ENCODE assay signal across 12 cellular contexts in the genomic region with DNA sequence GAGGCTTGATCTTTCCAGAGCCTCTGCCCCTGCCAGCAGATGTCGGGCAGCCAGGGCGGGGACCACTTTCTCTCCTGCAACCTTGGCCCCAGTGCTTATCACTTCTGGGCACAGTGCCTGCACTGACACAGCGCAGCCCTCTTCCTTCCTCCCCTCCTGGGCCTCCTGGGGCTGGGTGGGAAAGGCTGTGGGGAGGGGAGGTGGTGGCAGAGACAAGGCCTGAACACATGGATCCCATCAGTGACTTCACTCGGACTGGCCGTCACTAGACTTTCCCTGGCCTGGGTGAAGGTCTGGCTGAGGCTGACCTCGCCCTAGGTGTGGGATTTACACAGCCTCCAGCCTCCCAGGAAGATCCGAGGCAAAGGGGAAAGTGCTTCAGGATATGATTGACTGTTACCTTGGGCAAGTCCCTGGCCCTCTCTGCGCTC.
DNase-seq lines count a peak whose midpoint lies in the region; ATAC-seq and TF ChIP-seq lines count a peak whose summit lies in the region.
"Had no signal": no experiment of that assay in that cellular context is flagged by ENCODE, and none has a peak within 500 bp of the region (broad histone marks: within the 10 kb centered on the region; RNA-seq: fewer than 3 reads in every experiment).

No MANE protein-coding gene starts in this region.

- H3K4me3 ChIP-seq in coronary artery: no peak overlapping the region
- no peak overlapping the region for H3K4me3 ChIP-seq in subcutaneous abdominal adipose tissue (ENCODE audit: low read depth in 1 of 5, low read length in 5 of 5)

- H3K9ac ChIP-seq in subcutaneous abdominal adipose tissue (ENCODE audit: low read length in 5 of 5): peak overlapping the region in 2 of 5 donors; percentile 33 to 56

- H3K36me3 ChIP-seq in subcutaneous abdominal adipose tissue (ENCODE audit: control insufficient read depth in 5 of 5, insufficient read depth in 5 of 5, low read length in 5 of 5): no peaks in the 10 kb centered on the region

- H3K27ac ChIP-seq in coronary artery: peak overlapping the region; percentile 2 to 78
- H3K27ac ChIP-seq in subcutaneous abdominal adipose tissue (ENCODE audit: low read depth, low read length): peak overlapping the region; percentile 84
- H3K27ac ChIP-seq: VCaP had no signal

- H3K4me1 ChIP-seq in subcutaneous abdominal adipose tissue (ENCODE audit: control insufficient read depth in 5 of 5, insufficient read depth in 5 of 5, low read length in 5 of 5): peaks cover 16 to 61% (median 48%) of the 10 kb centered on the region in 5 donors

- H3K9me3 ChIP-seq in subcutaneous abdominal adipose tissue (ENCODE audit: control insufficient read depth in 5 of 5, low read length in 5 of 5): no peaks in the 10 kb centered on the region

- ATAC-seq in left colon (peak; percentile 83), HG02678 (IDR thresholded peaks at IDR 0.05; ENCODE audit: unreplicated experiment) (no peak)
- ATAC-seq: HCT116 had no signal

- DNase-seq in Kasumi-1 (lab: John Stamatoyannopoulos, UW) (peak; percentile 72 to 79), coronary artery (ENCODE audit: low spot score) (peak; percentile 76), left colon (peak; percentile 83 to 84), HuH-7.5 (ENCODE audit: low spot score) (no peak), activated T-cell treated with anti-CD3 and anti-CD28 coated beads for 4 hours (no peak), hypothalamus (lab: John Stamatoyannopoulos, UW) (no peak)
- DNase-seq: activated naive CD4-positive, alpha-beta T cell treated with anti-CD3 and anti-CD28 coated beads, Interleukin-2, amount 10 ng/mL, durations not matched to agents 7 days and 5 days; NCI-H1436 had no signal

- peaks cover 0 to 3% (median 0%) of the 10 kb centered on the region in 5 donors for H3K27me3 ChIP-seq in subcutaneous abdominal adipose tissue (ENCODE audit: control insufficient read depth in 5 of 5, insufficient read depth in 4 of 5, low read length in 5 of 5)

- no peak for TF ChIP-seq CTCF in coronary artery (IDR thresholded peaks at IDR 0.05)

- intact Hi-C loops in left colon (cut with DNase I, micrococcal nuclease): no loop called here

Comparison
In these comparisons a context has a peak if more than half of its experiments do, and no peak if none do; other contexts are left out.
1. DNase-seq: peak in Kasumi-1 (2 of 2), coronary artery (single experiment) and left colon (2 of 2); none in HuH-7.5 (single experiment), activated T-cell treated with anti-CD3 and anti-CD28 coated beads for 4 hours (single experiment) and hypothalamus (0 of 51).